Comparison of ENCODE assay signal across 15 cellular contexts in the genomic region with DNA sequence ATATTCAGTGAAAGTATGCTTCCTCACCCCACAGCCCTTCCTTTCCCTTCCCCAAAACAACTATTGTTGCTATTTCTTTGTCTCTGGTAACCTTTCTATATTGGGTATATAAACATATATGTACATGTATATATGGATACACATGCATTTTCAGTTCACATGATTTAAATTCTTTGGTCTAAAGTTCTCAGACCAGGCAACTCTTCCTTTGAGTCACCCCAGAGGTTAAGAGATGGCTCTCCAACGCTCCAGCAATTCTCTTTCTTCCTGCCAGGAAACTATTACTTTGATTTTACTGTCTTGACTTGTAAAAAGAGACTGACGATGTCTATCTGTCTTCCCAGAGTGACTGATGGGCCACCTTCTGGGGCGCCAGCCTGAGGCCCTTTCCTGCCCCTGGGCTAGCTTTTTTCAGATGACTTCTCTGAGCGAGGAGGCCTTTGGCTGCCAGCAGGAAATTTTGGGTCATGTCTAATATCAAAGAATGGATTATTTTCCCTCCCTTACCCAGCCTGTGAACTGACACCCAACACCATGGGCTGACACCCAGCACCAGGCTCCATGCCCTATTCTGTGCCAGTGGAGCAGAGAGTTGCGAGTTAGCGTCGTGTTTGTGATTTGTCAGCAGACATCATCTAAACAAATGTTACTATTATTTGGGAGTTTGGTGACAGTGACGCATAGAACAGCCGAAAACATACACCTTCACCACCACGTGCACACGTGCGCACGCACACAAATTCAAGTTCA. TPM values are rescaled to one million over a fixed set of nuclear protein-coding genes. Genes with fewer than 3 reads are reported as not detected.
DNase-seq lines count a peak whose midpoint lies in the region; ATAC-seq and TF ChIP-seq lines count a peak whose summit lies in the region.
"Had no signal": no experiment of that assay in that cellular context is flagged by ENCODE, and none has a peak within 500 bp of the region (broad histone marks: within the 10 kb centered on the region; RNA-seq: fewer than 3 reads in every experiment).

No MANE protein-coding gene starts in this region.

- no peak overlapping the region for H3K4me3 ChIP-seq in effector memory CD4-positive, alpha-beta T cell (ENCODE audit: insufficient read depth, low read depth, low read length, poor library complexity, severe bottlenecking)
- no peak overlapping the region for H3K4me3 ChIP-seq in gastroesophageal sphincter
- H3K4me3 ChIP-seq: thyroid gland had no signal

- H3K27me3 Mint-ChIP-seq in T-helper 1 cell treated with Interleukin-12 subunit alpha and Interleukin-12 subunit beta and Interleukin-4 antibody, amounts not matched to agents 30 μg/mL and 1 μg/mL, for 36 hours (ENCODE audit: low read depth), result no peaks in the 10 kb centered on the region
- no peaks in the 10 kb centered on the region for H3K27me3 Mint-ChIP-seq in activated T-helper 2 cell treated with anti-CD3 and anti-CD28 coated beads, Interferon-gamma antibody, Interleukin-2, Interleukin-4, amounts not matched to agents 10 μg/mL and 5 μg/mL and 100 μg/mL, durations not matched to agents 14 hours and 24 hours and 36 hours (ENCODE audit: low read depth)
- H3K27me3 Mint-ChIP-seq in nephron (ENCODE audit: low read depth), result peaks cover 6% of the 10 kb centered on the region
- H3K27me3 Mint-ChIP-seq: activated naive CD8-positive, alpha-beta T cell had no signal

- TF ChIP-seq EP300 in gastroesophageal sphincter (IDR thresholded peaks at IDR 0.05), result no peak

- no peaks in the 10 kb centered on the region for H3K27me3 ChIP-seq in effector memory CD4-positive, alpha-beta T cell (replicated peaks; ENCODE audit: control insufficient read depth, insufficient read depth, low read length, poor library complexity, severe bottlenecking)
- H3K27me3 ChIP-seq in gastroesophageal sphincter, result no peaks in the 10 kb centered on the region
- H3K27me3 ChIP-seq: thyroid gland had no signal

- peak overlapping the region; percentile 34 for H3K27ac Mint-ChIP-seq in T-helper 1 cell treated with Interleukin-12 subunit alpha and Interleukin-12 subunit beta and Interleukin-4 antibody, amounts not matched to agents 30 μg/mL and 1 μg/mL, for 36 hours
- H3K27ac Mint-ChIP-seq in activated T-helper 2 cell treated with anti-CD3 and anti-CD28 coated beads, Interferon-gamma antibody, Interleukin-2, Interleukin-4, amounts not matched to agents 10 μg/mL and 5 μg/mL and 100 μg/mL, durations not matched to agents 14 hours and 24 hours and 36 hours, result peak overlapping the region; percentile 59
- H3K27ac Mint-ChIP-seq in nephron, result peak overlapping the region; percentile 10 to 76 (median 16)

- H3K4me1 ChIP-seq in effector memory CD4-positive, alpha-beta T cell (ENCODE audit: control insufficient read depth, insufficient read depth, low read length, poor library complexity, severe bottlenecking), result no peaks in the 10 kb centered on the region
- peaks cover 0 to 42% (median 9%) of the 10 kb centered on the region in 3 donors for H3K4me1 ChIP-seq in gastroesophageal sphincter

- DNase-seq in T-helper 1 cell (no peak), NCI-H187 treated with DMSO at 0.1 percent for 48 hours (lab: John Stamatoyannopoulos, UW) (no peak)
- DNase-seq in activated T-helper 2 cell treated with anti-CD3 and anti-CD28 coated beads, Interferon-gamma antibody, Interleukin-2, Interleukin-4, amounts not matched to agents 10 μg/mL and 5 μg/mL and 100 μg/mL, durations not matched to agents 14 hours and 24 hours and 36 hours (ENCODE audit: low spot score), result no peak
- DNase-seq in effector memory CD4-positive, alpha-beta T cell, result no peak
- DNase-seq: GOT3, NCI-H1092 treated with DMSO at 0.1 percent for 48 hours, NCI-H526 treated with DMSO at 0.1 percent for 48 hours, small intestine, thyroid gland had no signal

- peaks cover 25% of the 10 kb centered on the region for H3K36me3 Mint-ChIP-seq in T-helper 1 cell treated with Interleukin-12 subunit alpha and Interleukin-12 subunit beta and Interleukin-4 antibody, amounts not matched to agents 30 μg/mL and 1 μg/mL, for 36 hours (ENCODE audit: low read depth)
- H3K36me3 Mint-ChIP-seq in activated T-helper 2 cell treated with anti-CD3 and anti-CD28 coated beads, Interferon-gamma antibody, Interleukin-2, Interleukin-4, amounts not matched to agents 10 μg/mL and 5 μg/mL and 100 μg/mL, durations not matched to agents 14 hours and 24 hours and 36 hours (ENCODE audit: low read depth), result peaks cover 46% of the 10 kb centered on the region
- H3K36me3 Mint-ChIP-seq in nephron (ENCODE audit: low read depth), result peaks cover 30% of the 10 kb centered on the region

- intact Hi-C loops in activated T-helper 2 cell treated with anti-CD3 and anti-CD28 coated beads, Interferon-gamma antibody, Interleukin-2, Interleukin-4, amounts not matched to agents 10 μg/mL and 5 μg/mL and 100 μg/mL, durations not matched to agents 14 hours and 24 hours and 36 hours (cut with micrococcal nuclease), result no loop called here

- TF ChIP-seq CTCF in nephron (IDR thresholded peaks at IDR 0.05; ENCODE audit: unreplicated experiment in 3 of 3) (no peak), gastroesophageal sphincter (IDR thresholded peaks at IDR 0.05) (no peak)

- H3K9me3 ChIP-seq in effector memory CD4-positive, alpha-beta T cell (ENCODE audit: control insufficient read depth, low read length), result no peaks in the 10 kb centered on the region
- H3K9me3 ChIP-seq in gastroesophageal sphincter, result no peaks in the 10 kb centered on the region
- H3K9me3 ChIP-seq: thyroid gland had no signal

- peaks cover 58% of the 10 kb centered on the region for H3K36me3 ChIP-seq in effector memory CD4-positive, alpha-beta T cell (ENCODE audit: control insufficient read depth, insufficient read depth, low read length)
- peaks cover 0 to 46% of the 10 kb centered on the region in 2 donors for H3K36me3 ChIP-seq in gastroesophageal sphincter

- peaks cover 28% of the 10 kb centered on the region for H3K4me1 Mint-ChIP-seq in T-helper 1 cell treated with Interleukin-12 subunit alpha and Interleukin-12 subunit beta and Interleukin-4 antibody, amounts not matched to agents 30 μg/mL and 1 μg/mL, for 36 hours (ENCODE audit: low read depth)
- H3K4me1 Mint-ChIP-seq in activated T-helper 2 cell treated with anti-CD3 and anti-CD28 coated beads, Interferon-gamma antibody, Interleukin-2, Interleukin-4, amounts not matched to agents 10 μg/mL and 5 μg/mL and 100 μg/mL, durations not matched to agents 14 hours and 24 hours and 36 hours (ENCODE audit: low read depth), result peaks cover 31% of the 10 kb centered on the region
- peaks cover 70% of the 10 kb centered on the region for H3K4me1 Mint-ChIP-seq in nephron

- ATAC-seq in HG02610 (IDR thresholded peaks at IDR 0.05; ENCODE audit: unreplicated experiment), result peak; percentile 64
- no peak for ATAC-seq in gastroesophageal sphincter

- H3K4me3 Mint-ChIP-seq in T-helper 1 cell treated with Interleukin-12 subunit alpha and Interleukin-12 subunit beta and Interleukin-4 antibody, amounts not matched to agents 30 μg/mL and 1 μg/mL, for 36 hours, result no peak overlapping the region
- H3K4me3 Mint-ChIP-seq in activated T-helper 2 cell treated with anti-CD3 and anti-CD28 coated beads, Interferon-gamma antibody, Interleukin-2, Interleukin-4, amounts not matched to agents 10 μg/mL and 5 μg/mL and 100 μg/mL, durations not matched to agents 14 hours and 24 hours and 36 hours (ENCODE audit: low read depth), result no peak overlapping the region
- no peak overlapping the region for H3K4me3 Mint-ChIP-seq in nephron
- H3K4me3 Mint-ChIP-seq: activated naive CD8-positive, alpha-beta T cell had no signal

- no peaks in the 10 kb centered on the region for H3K9me3 Mint-ChIP-seq in T-helper 1 cell treated with Interleukin-12 subunit alpha and Interleukin-12 subunit beta and Interleukin-4 antibody, amounts not matched to agents 30 μg/mL and 1 μg/mL, for 36 hours
- no peaks in the 10 kb centered on the region for H3K9me3 Mint-ChIP-seq in activated T-helper 2 cell treated with anti-CD3 and anti-CD28 coated beads, Interferon-gamma antibody, Interleukin-2, Interleukin-4, amounts not matched to agents 10 μg/mL and 5 μg/mL and 100 μg/mL, durations not matched to agents 14 hours and 24 hours and 36 hours
- no peaks in the 10 kb centered on the region for H3K9me3 Mint-ChIP-seq in nephron

- WGBS in gastroesophageal sphincter (ENCODE audit: low coverage in 1 of 2), 2 donors, result 80 to 88% methylated on average over 10 to 11 of the region's 13 CpGs

- H3K27ac ChIP-seq in effector memory CD4-positive, alpha-beta T cell (ENCODE audit: insufficient read depth, low read length, poor library complexity, severe bottlenecking), result no peak overlapping the region
- H3K27ac ChIP-seq in gastroesophageal sphincter, result peak overlapping the region in 1 of 4 donors; percentile 43
- H3K27ac ChIP-seq: 22Rv1 had no signal

- TF ChIP-seq POLR2A in gastroesophageal sphincter (IDR thresholded peaks at IDR 0.05), result no peak

RNA-seq across cellular contexts. Expression of a gene that starts 14.4 kb away (rescaled TPM):
- total RNA-seq in activated T-helper 2 cell treated with anti-CD3 and anti-CD28 coated beads, Interferon-gamma antibody, Interleukin-2, Interleukin-4, amounts not matched to agents 10 μg/mL and 5 μg/mL and 100 μg/mL, durations not matched to agents 14 hours and 24 hours and 36 hours, result 12.4 and 14.4 TPM in 2 replicates
- 10 to 100 TPM; 42.1 to 56.2 (median 47.2) TPM for total RNA-seq in gastroesophageal sphincter

RNA-seq across cellular contexts. Expression of a gene that starts 37.3 kb away (rescaled TPM):
- 39.8 and 42.1 TPM in 2 replicates for total RNA-seq in activated T-helper 2 cell treated with anti-CD3 and anti-CD28 coated beads, Interferon-gamma antibody, Interleukin-2, Interleukin-4, amounts not matched to agents 10 μg/mL and 5 μg/mL and 100 μg/mL, durations not matched to agents 14 hours and 24 hours and 36 hours
- total RNA-seq in gastroesophageal sphincter, result 10 to 100 TPM; 11.8 to 20.6 (median 15.9) TPM

RNA-seq across cellular contexts. Expression of a gene that starts 58.2 kb away (rescaled TPM):
- total RNA-seq in activated T-helper 2 cell treated with anti-CD3 and anti-CD28 coated beads, Interferon-gamma antibody, Interleukin-2, Interleukin-4, amounts not matched to agents 10 μg/mL and 5 μg/mL and 100 μg/mL, durations not matched to agents 14 hours and 24 hours and 36 hours, result 15.9 TPM in 2 replicates
- total RNA-seq in gastroesophageal sphincter, result 10 to 100 TPM in 3 of 4 donors, 1 to 10 TPM in 1; 6.6 to 18.1 (median 13.5) TPM
